ENCODE assay signal across 24 cellular contexts in the genomic region with DNA sequence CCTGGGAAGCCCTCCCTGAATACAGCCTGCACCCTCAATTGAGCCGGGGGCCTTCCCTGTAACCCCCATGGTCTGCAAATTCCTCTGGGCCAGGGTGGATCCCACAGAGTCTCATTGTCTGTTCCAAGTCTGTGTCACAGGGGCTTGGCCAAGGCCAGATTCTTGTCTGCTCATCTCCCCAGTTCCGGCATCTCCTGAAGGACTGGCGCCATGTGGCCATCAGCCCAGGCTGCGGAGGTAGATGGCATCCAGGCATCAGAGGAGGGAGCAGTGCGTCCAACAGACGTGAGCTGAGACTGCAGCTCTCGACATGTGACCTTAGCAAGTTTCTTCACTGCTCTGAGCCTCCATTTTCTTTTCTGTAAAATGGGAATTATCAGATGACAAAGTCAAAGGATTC.
"Had no signal": no experiment of that assay in that cellular context is flagged by ENCODE, and none has a peak within 500 bp of the region (broad histone marks: within the 10 kb centered on the region; RNA-seq: fewer than 3 reads in every experiment).

No MANE protein-coding gene starts in this region.

- H3K36me3 ChIP-seq: colonic mucosa, ovary had no signal

- H3K27me3 ChIP-seq: colonic mucosa, gastrocnemius medialis, heart right ventricle, ovary, stomach, testis, upper lobe of left lung had no signal

- H3K27ac ChIP-seq: colonic mucosa, heart right ventricle, left ventricle myocardium inferior, ovary, psoas muscle, testis, upper lobe of left lung had no signal

- H3K4me3 ChIP-seq: colonic mucosa, gastrocnemius medialis, heart right ventricle, left ventricle myocardium inferior, mucosa of descending colon, ovary, psoas muscle, skin epidermis, stomach, testis, upper lobe of left lung had no signal

- H3K9me3 Mint-ChIP-seq: activated naive CD4-positive, alpha-beta T cell treated with anti-CD3 and anti-CD28 coated beads, Interleukin-2, amount 50 U/mL, for 24 hours had no signal

- ATAC-seq: gastrocnemius medialis; heart right ventricle; mucosa of descending colon; naive thymus-derived CD4-positive, alpha-beta T cell; psoas muscle; right cardiac atrium had no signal

- H3K4me1 ChIP-seq: colonic mucosa, testis had no signal

- DNase-seq: activated CD4-positive, alpha-beta T cell treated with anti-CD3 and anti-CD28 coated beads, Interleukin-2, amount 50 U/mL, for 1 hour; activated CD4-positive, CD25-positive, alpha-beta regulatory T cell treated with anti-CD3 and anti-CD28 coated beads, Interleukin-2, amount 50 U/mL, for 72 hours; activated CD8-positive, alpha-beta memory T cell treated with anti-CD3 and anti-CD28 coated beads for 24 hours; activated CD8-positive, alpha-beta memory T cell treated with anti-CD3 and anti-CD28 coated beads, Interleukin-2, amount 50 U/mL, for 48 hours; activated effector memory CD4-positive, alpha-beta T cell treated with anti-CD3 and anti-CD28 coated beads, Interleukin-2, amount 50 U/mL, for 16 hours; activated T-cell treated with anti-CD3 and anti-CD28 coated beads, Interleukin-2, amount 50 U/mL, for 48 hours; colonic mucosa; erythroblast; gastrocnemius medialis; heart right ventricle; kidney glomerular epithelial cell; left ventricle myocardium inferior; mesenchymal stem cell; mucosa of descending colon; naive thymus-derived CD4-positive, alpha-beta T cell; ovary; psoas muscle; right cardiac atrium; stimulated activated CD4-positive, alpha-beta T cell treated with anti-CD3 and anti-CD28 coated beads, Interleukin-2, amount 100 ng/mL, for 48 hours; stomach; testis; upper lobe of left lung had no signal

- H3K4me3 Mint-ChIP-seq: activated naive CD4-positive, alpha-beta T cell treated with anti-CD3 and anti-CD28 coated beads, Interleukin-2, amount 50 U/mL, for 24 hours; naive thymus-derived CD4-positive, alpha-beta T cell had no signal

- H3K27ac Mint-ChIP-seq: activated naive CD4-positive, alpha-beta T cell treated with anti-CD3 and anti-CD28 coated beads, Interleukin-2, amount 50 U/mL, for 24 hours had no signal

- H3K9me3 ChIP-seq: colonic mucosa, gastrocnemius medialis, heart right ventricle, left ventricle myocardium inferior, mucosa of descending colon, ovary, psoas muscle, stomach, testis, upper lobe of left lung had no signal

- H3K27me3 Mint-ChIP-seq: activated naive CD4-positive, alpha-beta T cell treated with anti-CD3 and anti-CD28 coated beads, Interleukin-2, amount 50 U/mL, for 24 hours; naive thymus-derived CD4-positive, alpha-beta T cell had no signal
